Comparison of ENCODE assay signal across 1 cellular context in the genomic region with DNA sequence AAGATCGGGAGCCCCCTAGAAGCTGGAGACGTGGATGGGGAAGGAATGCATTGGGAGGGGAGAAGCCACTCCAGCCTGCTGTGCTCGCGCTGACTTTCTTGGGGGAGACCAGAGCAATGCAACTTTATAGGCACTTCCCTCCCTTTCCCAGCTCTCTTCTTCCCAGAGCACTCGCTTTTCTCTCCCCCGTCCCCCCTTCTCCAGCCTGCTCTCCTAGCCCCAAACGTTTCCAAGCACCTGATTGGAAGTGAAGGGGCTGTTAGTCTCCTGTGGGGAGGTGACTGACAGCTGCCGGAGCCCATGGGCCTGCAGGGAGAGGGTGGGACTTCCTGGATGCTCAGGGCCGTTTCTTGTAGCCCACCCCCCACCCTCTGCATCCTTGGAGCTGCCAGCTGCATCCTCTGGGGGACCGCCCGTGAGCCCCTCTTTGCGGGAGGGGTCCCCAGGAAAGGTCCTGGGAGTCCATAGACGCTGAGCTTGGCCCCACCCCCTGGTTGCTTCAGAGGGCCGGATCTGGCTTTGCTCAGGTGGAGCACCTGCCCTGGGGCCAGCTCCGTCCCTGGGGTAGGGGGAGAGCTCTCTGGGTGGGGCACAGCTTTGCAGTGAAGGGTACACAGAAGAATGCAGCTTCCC.
TF ChIP-seq lines count a peak whose summit lies in the region.

No MANE protein-coding gene starts in this region.

TF ChIP-seq in HEK293, 187 proteins besides CTCF, POLR2A, EP300 and RAD21 (continued from another document):
- no peak for TF ChIP-seq TRIM28 (IDR thresholded peaks at IDR 0.05; ENCODE audit: borderline replicate concordance, low read length)
- no peak for TF ChIP-seq ZBTB1 (tag by site-specific recombination; IDR thresholded peaks at IDR 0.05)
- TF ChIP-seq, protein P1, sequence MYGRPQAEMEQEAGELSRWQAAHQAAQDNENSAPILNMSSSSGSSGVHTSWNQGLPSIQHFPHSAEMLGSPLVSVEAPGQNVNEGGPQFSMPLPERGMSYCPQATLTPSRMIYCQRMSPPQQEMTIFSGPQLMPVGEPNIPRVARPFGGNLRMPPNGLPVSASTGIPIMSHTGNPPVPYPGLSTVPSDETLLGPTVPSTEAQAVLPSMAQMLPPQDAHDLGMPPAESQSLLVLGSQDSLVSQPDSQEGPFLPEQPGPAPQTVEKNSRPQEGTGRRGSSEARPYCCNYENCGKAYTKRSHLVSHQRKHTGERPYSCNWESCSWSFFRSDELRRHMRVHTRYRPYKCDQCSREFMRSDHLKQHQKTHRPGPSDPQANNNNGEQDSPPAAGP (tag by site-specific recombination; IDR thresholded peaks at IDR 0.05), result no peak
- TF ChIP-seq ZNF292 (tag by site-specific recombination; IDR thresholded peaks at IDR 0.05; ENCODE audit: borderline replicate concordance, low read depth), result no peak
- TF ChIP-seq, protein P2, sequence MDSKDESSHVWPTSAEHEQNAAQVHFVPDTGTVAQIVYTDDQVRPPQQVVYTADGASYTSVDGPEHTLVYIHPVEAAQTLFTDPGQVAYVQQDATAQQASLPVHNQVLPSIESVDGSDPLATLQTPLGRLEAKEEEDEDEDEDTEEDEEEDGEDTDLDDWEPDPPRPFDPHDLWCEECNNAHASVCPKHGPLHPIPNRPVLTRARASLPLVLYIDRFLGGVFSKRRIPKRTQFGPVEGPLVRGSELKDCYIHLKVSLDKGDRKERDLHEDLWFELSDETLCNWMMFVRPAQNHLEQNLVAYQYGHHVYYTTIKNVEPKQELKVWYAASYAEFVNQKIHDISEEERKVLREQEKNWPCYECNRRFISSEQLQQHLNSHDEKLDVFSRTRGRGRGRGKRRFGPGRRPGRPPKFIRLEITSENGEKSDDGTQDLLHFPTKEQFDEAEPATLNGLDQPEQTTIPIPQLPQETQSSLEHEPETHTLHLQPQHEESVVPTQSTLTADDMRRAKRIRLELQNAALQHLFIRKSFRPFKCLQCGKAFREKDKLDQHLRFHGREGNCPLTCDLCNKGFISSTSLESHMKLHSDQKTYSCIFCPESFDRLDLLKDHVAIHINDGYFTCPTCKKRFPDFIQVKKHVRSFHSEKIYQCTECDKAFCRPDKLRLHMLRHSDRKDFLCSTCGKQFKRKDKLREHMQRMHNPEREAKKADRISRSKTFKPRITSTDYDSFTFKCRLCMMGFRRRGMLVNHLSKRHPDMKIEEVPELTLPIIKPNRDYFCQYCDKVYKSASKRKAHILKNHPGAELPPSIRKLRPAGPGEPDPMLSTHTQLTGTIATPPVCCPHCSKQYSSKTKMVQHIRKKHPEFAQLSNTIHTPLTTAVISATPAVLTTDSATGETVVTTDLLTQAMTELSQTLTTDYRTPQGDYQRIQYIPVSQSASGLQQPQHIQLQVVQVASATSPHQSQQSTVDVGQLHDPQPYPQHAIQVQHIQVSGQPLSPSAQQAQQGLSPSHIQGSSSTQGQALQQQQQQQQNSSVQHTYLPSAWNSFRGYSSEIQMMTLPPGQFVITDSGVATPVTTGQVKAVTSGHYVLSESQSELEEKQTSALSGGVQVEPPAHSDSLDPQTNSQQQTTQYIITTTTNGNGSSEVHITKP (tag by site-specific recombination; IDR thresholded peaks at IDR 0.05), result peak; percentile 94
- no peak for TF ChIP-seq ZNF768 (tag by site-specific recombination; IDR thresholded peaks at IDR 0.05)
- TF ChIP-seq ZNF544 (tag by site-specific recombination; IDR thresholded peaks at IDR 0.05), result no peak
- no peak for TF ChIP-seq ZFP37 (tag by site-specific recombination; IDR thresholded peaks at IDR 0.05)
- TF ChIP-seq ZNF221 (tag by site-specific recombination; IDR thresholded peaks at IDR 0.05; ENCODE audit: borderline replicate concordance), result no peak
- no peak for TF ChIP-seq ZSCAN30 (tag by site-specific recombination; IDR thresholded peaks at IDR 0.05)
- TF ChIP-seq, protein P3, sequence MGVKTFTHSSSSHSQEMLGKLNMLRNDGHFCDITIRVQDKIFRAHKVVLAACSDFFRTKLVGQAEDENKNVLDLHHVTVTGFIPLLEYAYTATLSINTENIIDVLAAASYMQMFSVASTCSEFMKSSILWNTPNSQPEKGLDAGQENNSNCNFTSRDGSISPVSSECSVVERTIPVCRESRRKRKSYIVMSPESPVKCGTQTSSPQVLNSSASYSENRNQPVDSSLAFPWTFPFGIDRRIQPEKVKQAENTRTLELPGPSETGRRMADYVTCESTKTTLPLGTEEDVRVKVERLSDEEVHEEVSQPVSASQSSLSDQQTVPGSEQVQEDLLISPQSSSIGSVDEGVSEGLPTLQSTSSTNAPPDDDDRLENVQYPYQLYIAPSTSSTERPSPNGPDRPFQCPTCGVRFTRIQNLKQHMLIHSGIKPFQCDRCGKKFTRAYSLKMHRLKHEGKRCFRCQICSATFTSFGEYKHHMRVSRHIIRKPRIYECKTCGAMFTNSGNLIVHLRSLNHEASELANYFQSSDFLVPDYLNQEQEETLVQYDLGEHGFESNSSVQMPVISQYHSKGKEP (tag by site-specific recombination; IDR thresholded peaks at IDR 0.05), result no peak
- no peak for TF ChIP-seq ZSCAN23 (tag by site-specific recombination; IDR thresholded peaks at IDR 0.05)
- TF ChIP-seq ZNF670 (tag by site-specific recombination; IDR thresholded peaks at IDR 0.05; ENCODE audit: low read depth), result no peak
- TF ChIP-seq ZNF341 (tag by site-specific recombination; IDR thresholded peaks at IDR 0.05; ENCODE audit: low read depth), result peak; percentile 96
- TF ChIP-seq ZBTB8A (tag by site-specific recombination; IDR thresholded peaks at IDR 0.05), result no peak
- TF ChIP-seq ZEB2 (tag by site-specific recombination; IDR thresholded peaks at IDR 0.05), result 0 out of 2 replicates have a peak, but pooled peaks have one; percentile 3
- TF ChIP-seq, protein P4, sequence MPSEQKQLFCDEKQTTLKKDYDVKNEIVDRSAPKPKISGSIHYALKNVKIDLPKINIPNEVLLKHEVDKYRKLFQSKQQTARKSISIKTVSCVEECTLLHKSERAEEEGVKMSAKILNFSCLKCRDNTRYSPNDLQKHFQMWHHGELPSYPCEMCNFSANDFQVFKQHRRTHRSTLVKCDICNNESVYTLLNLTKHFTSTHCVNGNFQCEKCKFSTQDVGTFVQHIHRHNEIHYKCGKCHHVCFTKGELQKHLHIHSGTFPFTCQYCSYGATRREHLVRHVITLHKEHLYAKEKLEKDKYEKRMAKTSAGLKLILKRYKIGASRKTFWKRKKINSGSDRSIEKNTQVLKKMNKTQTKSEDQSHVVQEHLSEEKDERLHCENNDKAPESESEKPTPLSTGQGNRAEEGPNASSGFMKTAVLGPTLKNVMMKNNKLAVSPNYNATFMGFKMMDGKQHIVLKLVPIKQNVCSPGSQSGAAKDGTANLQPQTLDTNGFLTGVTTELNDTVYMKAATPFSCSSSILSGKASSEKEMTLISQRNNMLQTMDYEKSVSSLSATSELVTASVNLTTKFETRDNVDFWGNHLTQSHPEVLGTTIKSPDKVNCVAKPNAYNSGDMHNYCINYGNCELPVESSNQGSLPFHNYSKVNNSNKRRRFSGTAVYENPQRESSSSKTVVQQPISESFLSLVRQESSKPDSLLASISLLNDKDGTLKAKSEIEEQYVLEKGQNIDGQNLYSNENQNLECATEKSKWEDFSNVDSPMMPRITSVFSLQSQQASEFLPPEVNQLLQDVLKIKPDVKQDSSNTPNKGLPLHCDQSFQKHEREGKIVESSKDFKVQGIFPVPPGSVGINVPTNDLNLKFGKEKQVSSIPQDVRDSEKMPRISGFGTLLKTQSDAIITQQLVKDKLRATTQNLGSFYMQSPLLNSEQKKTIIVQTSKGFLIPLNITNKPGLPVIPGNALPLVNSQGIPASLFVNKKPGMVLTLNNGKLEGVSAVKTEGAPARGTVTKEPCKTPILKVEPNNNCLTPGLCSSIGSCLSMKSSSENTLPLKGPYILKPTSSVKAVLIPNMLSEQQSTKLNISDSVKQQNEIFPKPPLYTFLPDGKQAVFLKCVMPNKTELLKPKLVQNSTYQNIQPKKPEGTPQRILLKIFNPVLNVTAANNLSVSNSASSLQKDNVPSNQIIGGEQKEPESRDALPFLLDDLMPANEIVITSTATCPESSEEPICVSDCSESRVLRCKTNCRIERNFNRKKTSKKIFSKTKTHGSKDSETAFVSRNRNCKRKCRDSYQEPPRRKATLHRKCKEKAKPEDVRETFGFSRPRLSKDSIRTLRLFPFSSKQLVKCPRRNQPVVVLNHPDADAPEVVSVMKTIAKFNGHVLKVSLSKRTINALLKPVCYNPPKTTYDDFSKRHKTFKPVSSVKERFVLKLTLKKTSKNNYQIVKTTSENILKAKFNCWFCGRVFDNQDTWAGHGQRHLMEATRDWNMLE (tag by site-specific recombination; conservative IDR thresholded peaks at IDR 0.05; ENCODE audit: low read depth), result no peak
- TF ChIP-seq ZNF416 (tag by site-specific recombination; IDR thresholded peaks at IDR 0.05), result no peak
- TF ChIP-seq ZBTB20 (tag by site-specific recombination; IDR thresholded peaks at IDR 0.05), result peak; percentile 32; the same call in 1 of the 2 replicates
- TF ChIP-seq YY1 (tag by site-specific recombination; IDR thresholded peaks at IDR 0.05), result no peak
- TF ChIP-seq ZNF514 (tag by site-specific recombination; IDR thresholded peaks at IDR 0.05), result no peak
- TF ChIP-seq BCL11A (tag by site-specific recombination; IDR thresholded peaks at IDR 0.05; ENCODE audit: low read depth), result no peak
- no peak for TF ChIP-seq ZNF37A (tag by site-specific recombination; IDR thresholded peaks at IDR 0.05)
- TF ChIP-seq PRDM1 (tag by site-specific recombination; IDR thresholded peaks at IDR 0.05), result peak; percentile 94
- TF ChIP-seq, protein P5, sequence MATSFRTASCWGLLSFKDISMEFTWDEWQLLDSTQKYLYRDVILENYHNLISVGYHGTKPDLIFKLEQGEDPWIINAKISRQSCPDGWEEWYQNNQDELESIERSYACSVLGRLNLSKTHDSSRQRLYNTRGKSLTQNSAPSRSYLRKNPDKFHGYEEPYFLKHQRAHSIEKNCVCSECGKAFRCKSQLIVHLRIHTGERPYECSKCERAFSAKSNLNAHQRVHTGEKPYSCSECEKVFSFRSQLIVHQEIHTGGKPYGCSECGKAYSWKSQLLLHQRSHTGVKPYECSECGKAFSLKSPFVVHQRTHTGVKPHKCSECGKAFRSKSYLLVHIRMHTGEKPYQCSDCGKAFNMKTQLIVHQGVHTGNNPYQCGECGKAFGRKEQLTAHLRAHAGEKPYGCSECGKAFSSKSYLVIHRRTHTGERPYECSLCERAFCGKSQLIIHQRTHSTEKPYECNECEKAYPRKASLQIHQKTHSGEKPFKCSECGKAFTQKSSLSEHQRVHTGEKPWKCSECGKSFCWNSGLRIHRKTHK (tag by site-specific recombination; IDR thresholded peaks at IDR 0.05), result no peak
- TF ChIP-seq ZNF791 (tag by site-specific recombination; IDR thresholded peaks at IDR 0.05), result no peak
- TF ChIP-seq, protein P6, sequence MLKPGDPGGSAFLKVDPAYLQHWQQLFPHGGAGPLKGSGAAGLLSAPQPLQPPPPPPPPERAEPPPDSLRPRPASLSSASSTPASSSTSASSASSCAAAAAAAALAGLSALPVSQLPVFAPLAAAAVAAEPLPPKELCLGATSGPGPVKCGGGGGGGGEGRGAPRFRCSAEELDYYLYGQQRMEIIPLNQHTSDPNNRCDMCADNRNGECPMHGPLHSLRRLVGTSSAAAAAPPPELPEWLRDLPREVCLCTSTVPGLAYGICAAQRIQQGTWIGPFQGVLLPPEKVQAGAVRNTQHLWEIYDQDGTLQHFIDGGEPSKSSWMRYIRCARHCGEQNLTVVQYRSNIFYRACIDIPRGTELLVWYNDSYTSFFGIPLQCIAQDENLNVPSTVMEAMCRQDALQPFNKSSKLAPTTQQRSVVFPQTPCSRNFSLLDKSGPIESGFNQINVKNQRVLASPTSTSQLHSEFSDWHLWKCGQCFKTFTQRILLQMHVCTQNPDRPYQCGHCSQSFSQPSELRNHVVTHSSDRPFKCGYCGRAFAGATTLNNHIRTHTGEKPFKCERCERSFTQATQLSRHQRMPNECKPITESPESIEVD (tag by site-specific recombination; IDR thresholded peaks at IDR 0.05), result no peak
- TF ChIP-seq ZNF211 (tag by site-specific recombination; IDR thresholded peaks at IDR 0.05; ENCODE audit: low read depth), result no peak
- no peak for TF ChIP-seq ZNF266 (tag by site-specific recombination; IDR thresholded peaks at IDR 0.05; ENCODE audit: low read depth)
- no peak for TF ChIP-seq ZNF549 (tag by site-specific recombination; IDR thresholded peaks at IDR 0.05)
- no peak for TF ChIP-seq ZNF701 (tag by site-specific recombination; IDR thresholded peaks at IDR 0.05)
- no peak for TF ChIP-seq ZNF558 (tag by site-specific recombination; IDR thresholded peaks at IDR 0.05)
- TF ChIP-seq ZNF510 (tag by site-specific recombination; IDR thresholded peaks at IDR 0.05; ENCODE audit: insufficient replicate concordance), result no peak
- no peak for TF ChIP-seq ZNF10 (tag by site-specific recombination; IDR thresholded peaks at IDR 0.05)
- TF ChIP-seq ZNF664 (tag by site-specific recombination; IDR thresholded peaks at IDR 0.05), result no peak
- peak; percentile 86 for TF ChIP-seq IKZF3 (tag by site-specific recombination; IDR thresholded peaks at IDR 0.05)
TF ChIP-seq in HEK293: peak in this region for 20.
